Comparison of ENCODE assay signal across 8 cellular contexts in genomic region chr1:43934279-43934985, GRCh38. TPM values are rescaled to one million over a fixed set of nuclear protein-coding genes. Genes with fewer than 3 reads are reported as not detected.
DNase-seq lines count a peak whose midpoint lies in the region; ATAC-seq and TF ChIP-seq lines count a peak whose summit lies in the region.

No MANE protein-coding gene starts in this region.

- H3K9me3 Mint-ChIP-seq in activated naive CD4-positive, alpha-beta T cell treated with anti-CD3 and anti-CD28 coated beads, Interleukin-2, amount 50 U/mL, for 72 hours: no peaks in the 10 kb centered on the region
- no peaks in the 10 kb centered on the region for H3K9me3 Mint-ChIP-seq in progenitor cell of endocrine pancreas (ENCODE audit: low read depth)

- TF ChIP-seq CTCF in LNCAP (IDR thresholded peaks at IDR 0.05): peak; percentile 89
- peak; percentile 84 for TF ChIP-seq CTCF in RWPE1 (conservative IDR thresholded peaks at IDR 0.05; ENCODE audit: low read depth)
- peak; percentile 77 to 88 (median 80) for TF ChIP-seq CTCF in heart left ventricle (IDR thresholded peaks at IDR 0.05)
- TF ChIP-seq CTCF in progenitor cell of endocrine pancreas (IDR thresholded peaks at IDR 0.05; ENCODE audit: unreplicated experiment): peak; percentile 82

- peaks cover 3 to 32% (median 19%) of the 10 kb centered on the region in 12 donors for H3K4me1 ChIP-seq in heart left ventricle

- H3K27me3 Mint-ChIP-seq in progenitor cell of endocrine pancreas: peaks cover 34% of the 10 kb centered on the region

- ATAC-seq in activated naive CD4-positive, alpha-beta T cell treated with anti-CD3 and anti-CD28 coated beads, Interleukin-2, amount 50 U/mL, for 72 hours: peak; percentile 67 to 68
- ATAC-seq in heart left ventricle: peak in 3 of 4 donors; percentile 51 to 73 (median 66)
- ATAC-seq in HG03095 (IDR thresholded peaks at IDR 0.05; ENCODE audit: unreplicated experiment): no peak
- ATAC-seq in GM18870 (IDR thresholded peaks at IDR 0.05; ENCODE audit: unreplicated experiment): no peak

- H3K9me3 ChIP-seq in heart left ventricle: no peaks in the 10 kb centered on the region

- H3K27ac Mint-ChIP-seq in activated naive CD4-positive, alpha-beta T cell treated with anti-CD3 and anti-CD28 coated beads, Interleukin-2, amount 50 U/mL, for 72 hours: no peak overlapping the region
- H3K27ac Mint-ChIP-seq in progenitor cell of endocrine pancreas: no peak overlapping the region

- CTCF ChIA-PET in RWPE1 (lab: Yijun Ruan, JAX): interaction anchor here (0.5 to 6.5 kb wide), 38 partner anchors 8 to 692 kb away, joined by 3 to 150 read pairs (median 4); partner anchors contain the start of genes ATP6V0B, IPO13 and SLC6A9

- no peak for TF ChIP-seq POLR2A in heart left ventricle (IDR thresholded peaks at IDR 0.05)

- DNase-seq in DMS79 (lab: John Stamatoyannopoulos, UW) (peak; percentile 75), RWPE1 (ENCODE audit: low spot score) (peak; percentile 67), heart left ventricle (peak; percentile 52 to 82 (median 60)), progenitor cell of endocrine pancreas (ENCODE audit: low spot score, unreplicated experiment) (peak; percentile 67)
- DNase-seq in activated naive CD4-positive, alpha-beta T cell treated with anti-CD3 and anti-CD28 coated beads, Interleukin-2, amount 50 U/mL, for 72 hours (ENCODE audit: low spot score in 2 of 2): peak in 1 of 2 donors; percentile 78

- 39 to 41% (median 41%) methylated on average over 4 to 7 of the region's 7 CpGs for WGBS in heart left ventricle, 4 donors

- peaks cover 3 to 23% (median 9%) of the 10 kb centered on the region in 9 donors for H3K27me3 ChIP-seq in heart left ventricle

- intact Hi-C loops in heart left ventricle (cut with DNase I): loop anchor here in 9 of 10 donors (1.0 to 10.0 kb wide), 6 partner anchors 97 to 410 kb away; no protein-coding TSS in a partner anchor

- peak overlapping the region; percentile 62 for H3K4me3 Mint-ChIP-seq in progenitor cell of endocrine pancreas (ENCODE audit: low read depth)

- H3K4me1 Mint-ChIP-seq in progenitor cell of endocrine pancreas (ENCODE audit: low read depth): peaks cover 6% of the 10 kb centered on the region

- H3K36me3 Mint-ChIP-seq in activated naive CD4-positive, alpha-beta T cell treated with anti-CD3 and anti-CD28 coated beads, Interleukin-2, amount 50 U/mL, for 72 hours: no peaks in the 10 kb centered on the region
- no peaks in the 10 kb centered on the region for H3K36me3 Mint-ChIP-seq in progenitor cell of endocrine pancreas (ENCODE audit: insufficient read depth)

- H3K4me3 ChIP-seq in heart left ventricle: peak overlapping the region in 1 of 12 donors; percentile 44

- POLR2A ChIA-PET in RWPE1 (lab: Yijun Ruan, JAX; ENCODE audit: low non-redundant PET): interaction anchor here (1.0 to 1.9 kb wide), 2 partner anchors 169 to 171 kb away, joined by 6 read pairs; no protein-coding TSS in a partner anchor

- H3K36me3 ChIP-seq in heart left ventricle: peaks cover 0 to 7% (median 0%) of the 10 kb centered on the region in 9 donors

- H3K27ac ChIP-seq in RWPE1: peak overlapping the region; percentile 96
- H3K27ac ChIP-seq in heart left ventricle: no peak overlapping the region

RNA-seq across cellular contexts. Expression of gene ARTN, which starts 0.8 kb away (rescaled TPM):
- total RNA-seq in activated naive CD4-positive, alpha-beta T cell treated with anti-CD3 and anti-CD28 coated beads, Interleukin-2, amount 50 U/mL, for 72 hours: under 1 TPM in 1 of 2 donors, not detected in 1; 0.25 TPM
- total RNA-seq in heart left ventricle (1 to 10 TPM in 1 of 9 donors, under 1 TPM in 2, not detected in 6; 0.14 to 1.3 (median 0.37) TPM), progenitor cell of endocrine pancreas (1.1 and 2.0 TPM in 2 replicates)
- under 1 TPM; 0.07 to 0.23 TPM for polyA plus RNA-seq in heart left ventricle

RNA-seq across cellular contexts. Expression of gene IPO13, which starts 12.3 kb away (rescaled TPM):
- total RNA-seq in activated naive CD4-positive, alpha-beta T cell treated with anti-CD3 and anti-CD28 coated beads, Interleukin-2, amount 50 U/mL, for 72 hours: 10 to 100 TPM; 16.0 to 16.6 TPM
- total RNA-seq in heart left ventricle (10 to 100 TPM; 51.4 to 71.0 (median 56.7) TPM), progenitor cell of endocrine pancreas (34.6 and 35.8 TPM in 2 replicates)
- polyA plus RNA-seq in heart left ventricle: 10 to 100 TPM; 29.9 to 46.9 TPM

RNA-seq across cellular contexts. Expression of gene DPH2, which starts 35.4 kb away (rescaled TPM):
- total RNA-seq in activated naive CD4-positive, alpha-beta T cell treated with anti-CD3 and anti-CD28 coated beads, Interleukin-2, amount 50 U/mL, for 72 hours: 10 to 100 TPM; 30.8 to 31.1 TPM
- total RNA-seq in heart left ventricle (10 to 100 TPM; 13.2 to 36.7 (median 14.7) TPM), progenitor cell of endocrine pancreas (24.9 and 25.4 TPM in 2 replicates)
- polyA plus RNA-seq in heart left ventricle: 10 to 100 TPM in 1 of 2 donors, 1 to 10 TPM in 1; 8.0 to 65.6 TPM

RNA-seq across cellular contexts. Expression of gene ATP6V0B, which starts 40.3 kb away (rescaled TPM):
- total RNA-seq in activated naive CD4-positive, alpha-beta T cell treated with anti-CD3 and anti-CD28 coated beads, Interleukin-2, amount 50 U/mL, for 72 hours: 10 to 100 TPM; 86.5 to 89.1 TPM
- total RNA-seq in heart left ventricle (100 to 1,000 TPM in 3 of 9 donors, 10 to 100 TPM in 6; 71.4 to 140 (median 93.2) TPM), progenitor cell of endocrine pancreas (104 and 108 TPM in 2 replicates)
- 100 to 1,000 TPM in 1 of 2 donors, 10 to 100 TPM in 1; 84.7 to 235 TPM for polyA plus RNA-seq in heart left ventricle

RNA-seq across cellular contexts. Expression of gene B4GALT2, which starts 44.6 kb away (rescaled TPM):
- 10 to 100 TPM; 11.3 to 24.8 TPM for total RNA-seq in activated naive CD4-positive, alpha-beta T cell treated with anti-CD3 and anti-CD28 coated beads, Interleukin-2, amount 50 U/mL, for 72 hours
- 10 to 100 TPM; 26.8 to 65.0 (median 40.2) TPM for total RNA-seq in heart left ventricle
- polyA plus RNA-seq in heart left ventricle: 10 to 100 TPM; 29.2 to 65.7 TPM
- total RNA-seq in progenitor cell of endocrine pancreas: 61.7 and 63.1 TPM in 2 replicates

Comparison
In these comparisons a context has a peak if more than half of its experiments do, and no peak if none do; other contexts are left out.
1. ATAC-seq: peak in activated naive CD4-positive, alpha-beta T cell treated with anti-CD3 and anti-CD28 coated beads, Interleukin-2, amount 50 U/mL, for 72 hours (2 of 2) and heart left ventricle (3 of 4); none in HG03095 (single experiment) and GM18870 (single experiment).
2. Peak in every context shown above with its lines, with median percentiles within 50 percentile points of each other: CTCF ChIP-seq.